Comparison of ENCODE assay signal across 8 cellular contexts in the genomic region with DNA sequence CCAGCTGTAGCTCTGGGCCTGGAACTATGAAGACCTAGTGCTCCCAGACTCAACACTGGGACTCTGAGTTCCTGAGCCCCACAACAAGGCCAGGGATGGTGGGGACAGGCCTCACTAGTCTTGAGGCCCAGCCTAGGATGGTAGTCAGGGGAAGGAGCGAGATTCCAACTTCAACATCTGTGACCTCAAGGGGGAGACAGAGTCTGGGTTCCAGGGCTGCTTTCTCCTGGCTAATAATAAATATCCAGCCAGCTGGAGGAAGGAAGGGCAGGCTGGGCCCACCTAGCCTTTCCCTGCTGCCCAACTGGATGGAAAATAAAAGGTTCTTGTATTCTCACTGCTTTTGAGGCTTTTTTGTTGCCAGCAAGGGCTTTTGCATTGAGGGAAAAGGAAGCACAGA. TPM values are rescaled to one million over a fixed set of nuclear protein-coding genes. Genes with fewer than 3 reads are reported as not detected.
DNase-seq lines count a peak whose midpoint lies in the region; ATAC-seq, FAIRE-seq and TF ChIP-seq lines count a peak whose summit lies in the region.
"Not testable (repeated sequence)": the region's sequence is repeated elsewhere in the genome, so short reads cannot be mapped to it uniquely, and the experiment has no call there.
"Had no signal": no experiment of that assay in that cellular context is flagged by ENCODE, and none has a peak within 500 bp of the region (broad histone marks: within the 10 kb centered on the region; RNA-seq: fewer than 3 reads in every experiment).

No MANE protein-coding gene starts in this region.

- intact Hi-C loops in IMR-90 (cut with micrococcal nuclease); left ventricle myocardium inferior (cut with micrococcal nuclease); sciatic nerve (cut with DNase I): not testable (repeated sequence)

- H3K9ac ChIP-seq in IMR-90 (ENCODE audit: low read depth, low read length) = not testable (repeated sequence)

- H3K79me1 ChIP-seq in IMR-90 (ENCODE audit: low read depth in 1 of 2, low read length in 2 of 2) = not testable (repeated sequence)

- in situ Hi-C loops in IMR-90 (cut with MboI; ENCODE audit: low sequenced_read_pairs) = not testable (repeated sequence)

- H2AFZ ChIP-seq in IMR-90 (replicated peaks; ENCODE audit: low read length, poor library complexity) = not testable (repeated sequence)

- H2AK9ac ChIP-seq in IMR-90 (replicated peaks; ENCODE audit: low read depth, low read length, poor library complexity) = not testable (repeated sequence)

- H2BK5ac ChIP-seq in IMR-90 (ENCODE audit: low read depth, low read length, poor library complexity, severe bottlenecking) = not testable (repeated sequence)

- not testable (repeated sequence) for H3K18ac ChIP-seq in IMR-90 (ENCODE audit: low read depth, low read length)

- H3K36me3 ChIP-seq in IMR-90 (ENCODE audit: control insufficient read depth, insufficient read depth, low read length) (peaks cover 32% of the 10 kb centered on the region), gastroesophageal sphincter (peaks cover 0 to 92% of the 10 kb centered on the region in 2 donors), left ventricle myocardium inferior (peaks cover 57% of the 10 kb centered on the region)
- H3K36me3 ChIP-seq in bronchial epithelial cell (ENCODE audit: control insufficient read depth, insufficient read depth, low read length) = not testable (repeated sequence)

- TF ChIP-seq CTCF in IMR-90 (conservative IDR thresholded peaks at IDR 0.05; ENCODE audit: low read depth, low read length); bronchial epithelial cell (IDR thresholded peaks at IDR 0.05; ENCODE audit: insufficient read depth, low read length, severe bottlenecking); gastroesophageal sphincter (IDR thresholded peaks at IDR 0.05): not testable (repeated sequence)
- TF ChIP-seq CTCF in left ventricle myocardium inferior (IDR thresholded peaks at IDR 0.05; ENCODE audit: borderline replicate concordance) = peak; percentile 34

- H3K14ac ChIP-seq in IMR-90 (replicated peaks; ENCODE audit: low read depth, low read length) = not testable (repeated sequence)

- H4K20me1 ChIP-seq in IMR-90 (ENCODE audit: insufficient read depth, low read length) = not testable (repeated sequence)

- H3K9me3 ChIP-seq in IMR-90 (ENCODE audit: control insufficient read depth, insufficient read depth, low read length); gastroesophageal sphincter; left ventricle myocardium inferior (replicated peaks): not testable (repeated sequence)

- FAIRE-seq in bronchial epithelial cell (lab: Jason Lieb, UNC) = peak; percentile 93

- not testable (repeated sequence) for H4K91ac ChIP-seq in IMR-90 (ENCODE audit: insufficient read depth, low read depth, low read length)

- TF ChIP-seq POLR2A in IMR-90 (IDR thresholded peaks at IDR 0.05; ENCODE audit: low read depth, low read length); gastroesophageal sphincter (IDR thresholded peaks at IDR 0.05): not testable (repeated sequence)

- H4K5ac ChIP-seq in IMR-90 (ENCODE audit: low read depth, low read length) = not testable (repeated sequence)

- H3K4me1 ChIP-seq in IMR-90 (ENCODE audit: control insufficient read depth, insufficient read depth, low read length); gastroesophageal sphincter; left ventricle myocardium inferior: not testable (repeated sequence)

- TF ChIP-seq RAD21 in IMR-90 (IDR thresholded peaks at IDR 0.05; ENCODE audit: low read length) = not testable (repeated sequence)

- not testable (repeated sequence) for H3K27ac ChIP-seq in IMR-90 (ENCODE audit: insufficient read depth, low read length)
- H3K27ac ChIP-seq in gastroesophageal sphincter = peak overlapping the region in 1 of 4 donors; percentile 32
- peak overlapping the region; percentile 57 for H3K27ac ChIP-seq in left ventricle myocardium inferior (replicated peaks)

- no CpG with 5 or more reads among the region's 1 CpG for WGBS in IMR-90 (ENCODE audit: extremely low coverage in 2 of 2, insufficient read length in 1 of 2), 2 experiments
- WGBS in gastroesophageal sphincter (ENCODE audit: low coverage in 1 of 2), 2 donors = no CpG with 5 or more reads among the region's 1 CpG

- not testable (repeated sequence) for BruUV-seq in IMR-90 (replicated peaks; lab: Mats Ljungman, UMichigan)

- H3K56ac ChIP-seq in IMR-90 (ENCODE audit: extremely low read depth, insufficient read depth, low read length) = not testable (repeated sequence)

- not testable (repeated sequence) for H4K8ac ChIP-seq in IMR-90 (ENCODE audit: low read depth in 2 of 2, low read length in 2 of 2)

- H3K27me3 ChIP-seq in IMR-90 (ENCODE audit: control insufficient read depth, insufficient read depth, low read length); bronchial epithelial cell (ENCODE audit: control insufficient read depth, insufficient read depth, low read length); gastroesophageal sphincter; left ventricle myocardium inferior (ENCODE audit: low read depth): not testable (repeated sequence)

- peak; percentile 60 for ATAC-seq in IMR-90 (ENCODE audit: low read depth)
- peak; percentile 13 for ATAC-seq in gastroesophageal sphincter
- peak; percentile 8 for ATAC-seq in left lobe of liver
- ATAC-seq in sciatic nerve = peak; percentile 8

- H3K23ac ChIP-seq in IMR-90 (ENCODE audit: low read depth, low read length) = not testable (repeated sequence)

- CTCF ChIA-PET in IMR-90 (lab: Yijun Ruan, JAX) = not testable (repeated sequence)

- not testable (repeated sequence) for H2BK120ac ChIP-seq in IMR-90 (ENCODE audit: low read depth, low read length)

- not testable (repeated sequence) for H3K4me2 ChIP-seq in IMR-90 (ENCODE audit: low read depth, low read length)

- not testable (repeated sequence) for H2AK5ac ChIP-seq in IMR-90 (ENCODE audit: low read depth, low read length)

- POLR2A ChIA-PET in IMR-90 (lab: Charles Lee; ENCODE audit: unreplicated experiment) = not testable (repeated sequence)

- H3K4ac ChIP-seq in IMR-90 (ENCODE audit: low read depth, low read length) = not testable (repeated sequence)

- peak; percentile 15 for DNase-seq in DMS 273 (lab: John Stamatoyannopoulos, UW; ENCODE audit: unreplicated experiment)
- DNase-seq in IMR-90; bronchial epithelial cell (ENCODE audit: low read depth); left ventricle myocardium inferior; left lobe of liver (ENCODE audit: low spot score); sciatic nerve (ENCODE audit: low spot score): not testable (repeated sequence)

- not testable (repeated sequence) for H3K9me1 ChIP-seq in IMR-90 (ENCODE audit: insufficient read depth, low read length)

- dilution Hi-C loops in IMR-90 (cut with HindIII; ENCODE audit: low sequenced_read_pairs, unreplicated experiment) = not testable (repeated sequence)

- not testable (repeated sequence) for H2BK20ac ChIP-seq in IMR-90 (ENCODE audit: low read depth, low read length)

- H3K4me3 ChIP-seq in IMR-90 (ENCODE audit: insufficient read depth, low read depth, low read length); bronchial epithelial cell (ENCODE audit: low read depth, low read length); gastroesophageal sphincter; left ventricle myocardium inferior: not testable (repeated sequence)

- not testable (repeated sequence) for TF ChIP-seq EP300 in gastroesophageal sphincter (IDR thresholded peaks at IDR 0.05)

- H2BK15ac ChIP-seq in IMR-90 (ENCODE audit: low read depth, low read length) = not testable (repeated sequence)

RNA-seq across cellular contexts. Expression of a gene that starts 20.3 kb away (rescaled TPM):
- total RNA-seq in IMR-90 (2012; rRNA removed) (3.9 and 5.0 TPM in 2 replicates), bronchial epithelial cell (0.79 and 1.4 TPM in 2 replicates), gastroesophageal sphincter (1 to 10 TPM in 3 of 4 donors, under 1 TPM in 1; 0.94 to 7.7 (median 4.6) TPM), left ventricle myocardium inferior (3.5 TPM), left lobe of liver (0.60 TPM), sciatic nerve (7.8 TPM)
- 4.5 and 5.6 TPM in 2 replicates for polyA plus RNA-seq in IMR-90 (2012; rRNA removed)
- polyA plus RNA-seq in IMR-90 (2012; cell fraction: cytosol; rRNA removed) = 2.5 and 4.1 TPM in 2 replicates
- polyA plus RNA-seq in IMR-90 (2012; cell fraction: nucleus; rRNA removed; ENCODE audit: low replicate concordance) = 5.6 and 7.3 TPM in 2 replicates
- total RNA-seq: A172 had no signal

RNA-seq across cellular contexts. Expression of a gene that starts 40.6 kb away (rescaled TPM):
- total RNA-seq in IMR-90 (2012; rRNA removed) (28.1 and 33.9 TPM in 2 replicates), bronchial epithelial cell (16.8 and 25.1 TPM in 2 replicates), gastroesophageal sphincter (10 to 100 TPM; 30.6 to 50.7 (median 37.2) TPM), left ventricle myocardium inferior (35.2 TPM), left lobe of liver (20.8 TPM), sciatic nerve (81.5 TPM)
- polyA plus RNA-seq in IMR-90 (2012; rRNA removed) = 43.6 and 45.4 TPM in 2 replicates
- 23.9 and 40.0 TPM in 2 replicates for polyA plus RNA-seq in IMR-90 (2012; cell fraction: cytosol; rRNA removed)
- polyA plus RNA-seq in IMR-90 (2012; cell fraction: nucleus; rRNA removed; ENCODE audit: low replicate concordance) = 29.6 and 46.7 TPM in 2 replicates

RNA-seq across cellular contexts. Expression of a gene that starts 54.5 kb away (rescaled TPM):
- total RNA-seq in IMR-90 (2012; rRNA removed) = 25.5 and 32.5 TPM in 2 replicates
- 29.2 and 30.8 TPM in 2 replicates for polyA plus RNA-seq in IMR-90 (2012; rRNA removed)
- polyA plus RNA-seq in IMR-90 (2012; cell fraction: cytosol; rRNA removed) = 24.3 and 29.8 TPM in 2 replicates
- 16.2 and 24.1 TPM in 2 replicates for polyA plus RNA-seq in IMR-90 (2012; cell fraction: nucleus; rRNA removed; ENCODE audit: low replicate concordance)
- 30.7 and 39.8 TPM in 2 replicates for total RNA-seq in bronchial epithelial cell
- 10 to 100 TPM; 21.3 to 36.9 (median 29.1) TPM for total RNA-seq in gastroesophageal sphincter
- 15.8 TPM for total RNA-seq in left ventricle myocardium inferior
- total RNA-seq in left lobe of liver = 10.5 TPM
- 39.6 TPM for total RNA-seq in sciatic nerve

Comparison
In these comparisons a context has a peak if more than half of its experiments do, and no peak if none do; other contexts are left out.
1. ATAC-seq: peak in every context shown above with its lines; median percentile 60 in IMR-90; 13 in gastroesophageal sphincter; 8 in left lobe of liver; 8 in sciatic nerve.